ENCODE assay signal across 9 cellular contexts in genomic region chr7:20651960-20652544, GRCh38. TPM values are rescaled to one million over a fixed set of nuclear protein-coding genes. Genes with fewer than 3 reads are reported as not detected.
A peak's percentile ranks its signal among the peaks of the same experiment; 100 is the strongest.
DNase-seq lines count a peak whose midpoint lies in the region; ATAC-seq and TF ChIP-seq lines count a peak whose summit lies in the region.
"Had no signal": no experiment of that assay in that cellular context is flagged by ENCODE, and none has a peak within 500 bp of the region (broad histone marks: within the 10 kb centered on the region; RNA-seq: fewer than 3 reads in every experiment).

No MANE protein-coding gene starts in this region.

- ATAC-seq in GM18861 (IDR thresholded peaks at IDR 0.05; ENCODE audit: unreplicated experiment) (peak; percentile 58), SK-N-SH treated with all-trans-retinoic acid at 6 μM for 48 hours (peak; percentile 42; the same call in 1 of the 3 replicates)
- ATAC-seq in activated CD4-positive, CD25-positive, alpha-beta regulatory T cell treated with anti-CD3 and anti-CD28 coated beads, Interleukin-2, amount 50 U/mL, for 24 hours, result no peak

- DNase-seq in AG20443 (ENCODE audit: low spot score) (peak; percentile 46), iPS-NIHi11 (ENCODE audit: low spot score) (peak; percentile 20), activated gamma-delta T cell treated with Interleukin-2 at 50 U/mL for 16 hours (no peak), occipital lobe (lab: John Stamatoyannopoulos, UW) (no peak)
- DNase-seq in central memory CD4-positive, alpha-beta T cell, result no peak

TF ChIP-seq in SK-N-SH treated with all-trans-retinoic acid at 6 μM for 48 hours, 23 proteins besides CTCF, POLR2A, EP300 and RAD21:
- TF ChIP-seq ZNF8 (CRISPR knock-in tag; IDR thresholded peaks at IDR 0.05) (no peak), ESRRG (CRISPR knock-in tag; IDR thresholded peaks at IDR 0.05) (no peak), OSR1 (CRISPR knock-in tag; IDR thresholded peaks at IDR 0.05) (no peak), ZNF565 (CRISPR knock-in tag; conservative IDR thresholded peaks at IDR 0.05; ENCODE audit: low read depth) (no peak), RARB (CRISPR knock-in tag; IDR thresholded peaks at IDR 0.05) (no peak), CREB5 (CRISPR knock-in tag; IDR thresholded peaks at IDR 0.05; ENCODE audit: low read depth) (no peak), ZFP3 (CRISPR knock-in tag; IDR thresholded peaks at IDR 0.05) (no peak), SNAI2 (CRISPR knock-in tag; IDR thresholded peaks at IDR 0.05) (no peak), POU6F1 (CRISPR knock-in tag; IDR thresholded peaks at IDR 0.05; ENCODE audit: borderline replicate concordance, low read depth) (no peak), ZC3H10 (CRISPR knock-in tag; IDR thresholded peaks at IDR 0.05) (no peak), BACH2 (CRISPR knock-in tag; IDR thresholded peaks at IDR 0.05; ENCODE audit: borderline replicate concordance) (no peak), ZNF70 (CRISPR knock-in tag; IDR thresholded peaks at IDR 0.05) (no peak)

RNA-seq across cellular contexts. Expression of gene ABCB5, which starts 36.6 kb away (rescaled TPM):
- total RNA-seq in occipital lobe, result not detected
- total RNA-seq: right atrium auricular region had no signal

Comparison
In these comparisons a context has a peak if more than half of its experiments do, and no peak if none do; other contexts are left out.
1. DNase-seq: peak in AG20443 (single experiment) and iPS-NIHi11 (single experiment); none in activated gamma-delta T cell treated with Interleukin-2 at 50 U/mL for 16 hours (single experiment), occipital lobe (single experiment) and central memory CD4-positive, alpha-beta T cell (single experiment).
2. ATAC-seq: peak in GM18861 (single experiment) and SK-N-SH treated with all-trans-retinoic acid at 6 μM for 48 hours (single experiment); none in activated CD4-positive, CD25-positive, alpha-beta regulatory T cell treated with anti-CD3 and anti-CD28 coated beads, Interleukin-2, amount 50 U/mL, for 24 hours (0 of 2).